ENCODE assay signal across 11 cellular contexts in the genomic region with DNA sequence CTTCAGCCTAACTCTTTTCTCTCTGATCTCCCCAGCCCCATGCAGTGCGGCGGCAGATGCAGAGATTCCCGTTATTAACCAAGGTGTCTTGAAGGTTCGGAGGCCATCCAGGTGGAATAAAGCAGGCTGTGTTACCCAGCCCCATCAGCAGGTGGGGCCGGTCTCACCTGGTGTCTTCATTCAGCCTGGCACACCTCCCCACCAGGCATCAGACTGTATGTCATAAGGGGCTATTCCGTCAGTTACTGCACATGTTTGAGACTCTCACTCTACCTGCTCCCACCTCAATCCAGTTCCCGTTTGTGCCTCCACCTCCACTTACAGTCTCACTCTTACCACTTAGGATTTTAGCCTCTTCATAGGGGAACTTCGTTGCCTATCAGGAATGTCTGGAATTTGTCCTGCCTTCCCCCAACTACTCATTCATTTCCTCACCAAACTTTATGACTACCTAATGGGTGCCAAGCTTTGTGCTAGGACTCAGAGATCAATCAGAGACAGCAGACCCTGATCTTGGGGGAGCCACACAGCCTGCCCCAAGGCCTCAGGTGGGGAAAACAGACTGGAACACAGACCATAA.
DNase-seq lines count a peak whose midpoint lies in the region; ATAC-seq and TF ChIP-seq lines count a peak whose summit lies in the region.
"Had no signal": no experiment of that assay in that cellular context is flagged by ENCODE, and none has a peak within 500 bp of the region (broad histone marks: within the 10 kb centered on the region; RNA-seq: fewer than 3 reads in every experiment).

No MANE protein-coding gene starts in this region.

- H3K4me1 ChIP-seq in GM23338 (ENCODE audit: insufficient read depth) = peaks cover 5% of the 10 kb centered on the region; the same call in 1 of the 2 replicates
- H3K4me1 ChIP-seq in lower lobe of right lung = no peaks in the 10 kb centered on the region

- no peaks in the 10 kb centered on the region for H3F3A ChIP-seq in GM23338 (replicated peaks; ENCODE audit: low read depth)

- H3K27ac ChIP-seq in GM23338 (ENCODE audit: low read depth) = no peak overlapping the region
- no peak overlapping the region for H3K27ac ChIP-seq in lower lobe of right lung

- H3K4me3 ChIP-seq in GM23338 (no peak overlapping the region), astrocyte of the spinal cord (ENCODE audit: low read depth, low read length) (no peak overlapping the region), lower lobe of right lung (no peak overlapping the region)

- H3K27me3 ChIP-seq in GM23338 (ENCODE audit: insufficient read depth) (no peaks in the 10 kb centered on the region), lower lobe of right lung (ENCODE audit: low read depth) (no peaks in the 10 kb centered on the region)

- no peaks in the 10 kb centered on the region for H3K9me3 ChIP-seq in lower lobe of right lung

- ATAC-seq in GM23338 = peak; percentile 93
- ATAC-seq in lower lobe of right lung = peak; percentile 83 to 89
- no peak for ATAC-seq in HG02678 (IDR thresholded peaks at IDR 0.05; ENCODE audit: unreplicated experiment)

- in situ Hi-C loops in astrocyte of the spinal cord (cut with HindIII; ENCODE audit: low sequenced_read_pairs) = no loop called here

- TF ChIP-seq CTCF in GM23338 (conservative IDR thresholded peaks at IDR 0.05; ENCODE audit: low read depth in 2 of 2) = peak; percentile 75 to 87
- peak; percentile 9 for TF ChIP-seq CTCF in astrocyte of the spinal cord (IDR thresholded peaks at IDR 0.05; ENCODE audit: low read depth, low read length)
- peak; percentile 39 for TF ChIP-seq CTCF in lower lobe of right lung (IDR thresholded peaks at IDR 0.05)

- H4K20me1 ChIP-seq in GM23338 (replicated peaks; ENCODE audit: insufficient read depth) = no peaks in the 10 kb centered on the region

- peaks cover 3% of the 10 kb centered on the region; the same call in 2 of the 3 replicates for H3K36me3 Mint-ChIP-seq in GM23338 (ENCODE audit: low read depth)
- H3K36me3 Mint-ChIP-seq: activated naive CD8-positive, alpha-beta T cell treated with anti-CD3 and anti-CD28 coated beads, Interleukin-2, amount 10 ng/mL, durations not matched to agents 7 days and 5 days had no signal

- H3K4me1 Mint-ChIP-seq in GM23338 = peaks cover 17% of the 10 kb centered on the region
- H3K4me1 Mint-ChIP-seq: activated naive CD8-positive, alpha-beta T cell treated with anti-CD3 and anti-CD28 coated beads, Interleukin-2, amount 10 ng/mL, durations not matched to agents 7 days and 5 days had no signal

- H3K27me3 Mint-ChIP-seq in GM23338 (ENCODE audit: insufficient read depth, low read depth, poor library complexity) = peaks cover 2% of the 10 kb centered on the region

- no peak overlapping the region for H3K4me3 Mint-ChIP-seq in GM23338
- H3K4me3 Mint-ChIP-seq: activated naive CD8-positive, alpha-beta T cell treated with anti-CD3 and anti-CD28 coated beads, Interleukin-2, amount 10 ng/mL, durations not matched to agents 7 days and 5 days had no signal

- H3K9me2 ChIP-seq in GM23338 (ENCODE audit: insufficient read depth) = 0 out of 2 replicates have a peak, but pooled peaks cover 9% of the 10 kb centered on the region

- H3K36me3 ChIP-seq in GM23338 (ENCODE audit: insufficient read depth) = no peaks in the 10 kb centered on the region
- H3K36me3 ChIP-seq in lower lobe of right lung = no peaks in the 10 kb centered on the region

- intact Hi-C loops in lower lobe of right lung (cut with DNase I) = no loop called here

- no peak overlapping the region for H2AFZ ChIP-seq in GM23338

- 0 out of 3 replicates have a peak, but pooled peaks cover 2% of the 10 kb centered on the region for H3K9me3 Mint-ChIP-seq in GM23338
- H3K9me3 Mint-ChIP-seq: activated naive CD8-positive, alpha-beta T cell treated with anti-CD3 and anti-CD28 coated beads, Interleukin-2, amount 10 ng/mL, durations not matched to agents 7 days and 5 days had no signal

- H3K4me2 ChIP-seq in GM23338 = no peak overlapping the region

- no peaks in the 10 kb centered on the region for H3K79me2 ChIP-seq in GM23338 (replicated peaks; ENCODE audit: insufficient read depth)

- DNase-seq in DMS53 (lab: John Stamatoyannopoulos, UW) (peak; percentile 92), GM23338 (ENCODE audit: low spot score) (peak; percentile 77), astrocyte of the spinal cord (ENCODE audit: low read depth, low spot score) (no peak), lower lobe of right lung (peak; percentile 71), NCI-H187 (lab: John Stamatoyannopoulos, UW) (no peak), NCI-H446 treated with DMSO at 0.1 percent for 48 hours (lab: John Stamatoyannopoulos, UW) (no peak), ureter (ENCODE audit: low spot score) (no peak)
- DNase-seq: activated naive CD8-positive, alpha-beta T cell treated with anti-CD3 and anti-CD28 coated beads, Interleukin-2, amount 10 ng/mL, durations not matched to agents 7 days and 5 days; SHP77 treated with DMSO at 0.1 percent for 48 hours; stimulated activated CD4-positive, alpha-beta T cell treated with anti-CD3 and anti-CD28 coated beads, Interleukin-1b, Interleukin-23, amount 100 ng/mL, for 48 hours had no signal

- no peak overlapping the region for H3K27ac Mint-ChIP-seq in GM23338
- H3K27ac Mint-ChIP-seq: activated naive CD8-positive, alpha-beta T cell treated with anti-CD3 and anti-CD28 coated beads, Interleukin-2, amount 10 ng/mL, durations not matched to agents 7 days and 5 days had no signal

TF ChIP-seq in GM23338, 12 proteins besides CTCF, POLR2A, EP300 and RAD21 (continues in another document):
- TF ChIP-seq ZNF462 (CRISPR knock-in tag; IDR thresholded peaks at IDR 0.05) = no peak
- TF ChIP-seq EZH2phosphoT487 (IDR thresholded peaks at IDR 0.05; ENCODE audit: unreplicated experiment) = no peak
- TF ChIP-seq ZNF331 (CRISPR knock-in tag; IDR thresholded peaks at IDR 0.05; ENCODE audit: low read depth) = no peak
- TF ChIP-seq CREB1 (CRISPR knock-in tag; IDR thresholded peaks at IDR 0.05; ENCODE audit: low read depth) = 0 out of 2 replicates have a peak, but pooled peaks have one; percentile 16
- TF ChIP-seq ZNF114 (CRISPR knock-in tag; IDR thresholded peaks at IDR 0.05) = no peak
- no peak for TF ChIP-seq STAT1 (IDR thresholded peaks at IDR 0.05; ENCODE audit: unreplicated experiment)

Comparison
In these comparisons a context has a peak if more than half of its experiments do, and no peak if none do; other contexts are left out.
1. DNase-seq: peak in DMS53 (single experiment), GM23338 (single experiment) and lower lobe of right lung (single experiment); none in astrocyte of the spinal cord (single experiment), NCI-H187 (0 of 2), NCI-H446 treated with DMSO at 0.1 percent for 48 hours (single experiment) and ureter (single experiment).
2. CTCF ChIP-seq: peak in every context shown above with its lines; median percentile 81 in GM23338; 39 in lower lobe of right lung; 9 in astrocyte of the spinal cord.